8 cellular contexts compared by ENCODE assay signal in the genomic region with DNA sequence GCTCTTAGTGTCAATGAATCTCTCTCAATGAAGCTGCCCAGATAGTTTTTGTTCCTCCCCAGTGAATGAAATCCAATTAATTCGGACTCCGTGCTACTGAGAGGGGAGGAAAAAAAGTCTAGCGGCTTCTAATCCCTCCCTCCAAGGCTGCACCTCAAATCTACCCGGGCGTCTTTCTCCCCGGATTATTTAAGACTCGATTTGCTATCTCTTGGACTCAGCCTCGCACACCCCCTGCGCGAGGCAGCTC. TPM values are rescaled to one million over a fixed set of nuclear protein-coding genes. Genes with fewer than 3 reads are reported as not detected.
DNase-seq lines count a peak whose midpoint lies in the region; TF ChIP-seq lines count a peak whose summit lies in the region.

No MANE protein-coding gene starts in this region.

- peak overlapping the region; percentile 71 for H3K4me3 ChIP-seq in Caco-2 (ENCODE audit: low read depth, low read length)
- H3K4me3 ChIP-seq in MG63 = peak overlapping the region; percentile 78
- peak overlapping the region; percentile 75 for H3K4me3 ChIP-seq in effector memory CD4-positive, alpha-beta T cell (ENCODE audit: insufficient read depth, low read depth, low read length, poor library complexity, severe bottlenecking)
- peak overlapping the region; percentile 88 to 91 for H3K4me3 ChIP-seq in neuronal stem cell (ENCODE audit: low read length in 2 of 2)

- BruUV-seq in Caco-2 (replicated peaks; lab: Mats Ljungman, UMichigan) = no TSS peak

- DNase-seq in Caco-2 (no peak), MG63 (no peak), neuronal stem cell (ENCODE audit: low spot score) (no peak), COLO829 (ENCODE audit: low spot score) (no peak), NCI-H1694 (lab: John Stamatoyannopoulos, UW) (no peak), HuH-7.5 (ENCODE audit: low spot score) (no peak), AML-193 (lab: John Stamatoyannopoulos, UW) (no peak)
- no peak for DNase-seq in effector memory CD4-positive, alpha-beta T cell

- peak overlapping the region; percentile 95 for H2BK12ac ChIP-seq in neuronal stem cell (ENCODE audit: low read length)

- H4K91ac ChIP-seq in neuronal stem cell (ENCODE audit: low read depth, low read length, poor library complexity) = no peak overlapping the region

- H3K9me3 ChIP-seq in Caco-2 (no peaks in the 10 kb centered on the region), MG63 (no peaks in the 10 kb centered on the region), neuronal stem cell (replicated peaks in 1 of 2; ENCODE audit: control insufficient read depth in 2 of 2, insufficient read depth in 1 of 2, low read depth in 1 of 2, low read length in 2 of 2) (no peaks in the 10 kb centered on the region)
- no peaks in the 10 kb centered on the region for H3K9me3 ChIP-seq in effector memory CD4-positive, alpha-beta T cell (ENCODE audit: control insufficient read depth, low read length)

- no peaks in the 10 kb centered on the region for H3K27me3 ChIP-seq in Caco-2 (replicated peaks; ENCODE audit: control insufficient read depth, insufficient read depth, low read length)
- no peaks in the 10 kb centered on the region for H3K27me3 ChIP-seq in MG63
- no peaks in the 10 kb centered on the region for H3K27me3 ChIP-seq in effector memory CD4-positive, alpha-beta T cell (replicated peaks; ENCODE audit: control insufficient read depth, insufficient read depth, low read length, poor library complexity, severe bottlenecking)
- peaks cover 0 to 26% (median 0%) of the 10 kb centered on the region in 3 experiments for H3K27me3 ChIP-seq in neuronal stem cell (ENCODE audit: control insufficient read depth in 3 of 3, insufficient read depth in 3 of 3, low read depth in 1 of 3, low read length in 3 of 3)

- H3K4me2 ChIP-seq in neuronal stem cell (ENCODE audit: insufficient read depth, low read length, poor library complexity, severe bottlenecking) = peak overlapping the region; percentile 98

- WGBS in neuronal stem cell (ENCODE audit: extremely low coverage in 2 of 2, insufficient read length in 2 of 2, insufficient replicate concordance in 1 of 2), 2 donors = no CpG with 5 or more reads among the region's 10 CpGs

- peak overlapping the region; percentile 36 for H2AFZ ChIP-seq in neuronal stem cell (ENCODE audit: low read length)

- H3K14ac ChIP-seq in neuronal stem cell (ENCODE audit: low read length) = no peak overlapping the region

- H3K27me3 Mint-ChIP-seq in Caco-2 (ENCODE audit: insufficient read depth, unreplicated experiment) = no peaks in the 10 kb centered on the region

- no peak for TF ChIP-seq CTCF in Caco-2 (IDR thresholded peaks at IDR 0.05; ENCODE audit: insufficient read depth in 1 of 2, low read depth in 1 of 2, low read length in 1 of 2, severe bottlenecking in 1 of 2, unreplicated experiment in 1 of 2)

- H3K9ac ChIP-seq in neuronal stem cell (ENCODE audit: low read depth, low read length, poor library complexity) = no peak overlapping the region

- H3K4me3 Mint-ChIP-seq in Caco-2 (ENCODE audit: unreplicated experiment) = peak overlapping the region; percentile 80

- no peak overlapping the region for H3K4ac ChIP-seq in neuronal stem cell (ENCODE audit: low read length)

- intact Hi-C loops in Caco-2 (cut with micrococcal nuclease; ENCODE audit: unreplicated experiment) = loop anchor here (1.0 to 10.0 kb wide), 12 partner anchors 18 to 427 kb away; a partner anchor contains a TSS

- peaks cover 4% of the 10 kb centered on the region for H3K79me1 ChIP-seq in neuronal stem cell (ENCODE audit: low read depth, low read length)

- H3K4me1 ChIP-seq in Caco-2 = peaks cover 20% of the 10 kb centered on the region
- peaks cover 19% of the 10 kb centered on the region for H3K4me1 ChIP-seq in effector memory CD4-positive, alpha-beta T cell (ENCODE audit: control insufficient read depth, insufficient read depth, low read length, poor library complexity, severe bottlenecking)
- H3K4me1 ChIP-seq in neuronal stem cell (ENCODE audit: control insufficient read depth in 2 of 2, insufficient read depth in 1 of 2, low read depth in 1 of 2, low read length in 2 of 2) = peaks cover 35 to 38% of the 10 kb centered on the region in 2 donors

- H3K4me1 Mint-ChIP-seq in Caco-2 (ENCODE audit: low read depth, unreplicated experiment) = peaks cover 19% of the 10 kb centered on the region

- peaks cover 78% of the 10 kb centered on the region for H3K36me3 Mint-ChIP-seq in Caco-2 (ENCODE audit: insufficient read depth, unreplicated experiment)

- CTCF ChIA-PET in Caco-2 (lab: Charles Lee) = interaction anchor here (1.9 to 2.2 kb wide), 2 partner anchors 11 to 27 kb away, joined by 5 to 9 read pairs; no protein-coding TSS in a partner anchor

- H3K18ac ChIP-seq in neuronal stem cell (ENCODE audit: low read length) = peak overlapping the region; percentile 99

- H2BK15ac ChIP-seq in neuronal stem cell (ENCODE audit: low read length) = no peak overlapping the region

- H4K8ac ChIP-seq in neuronal stem cell (ENCODE audit: low read depth, low read length) = no peak overlapping the region

- peak overlapping the region; percentile 43 for H3K27ac ChIP-seq in effector memory CD4-positive, alpha-beta T cell (ENCODE audit: insufficient read depth, low read length, poor library complexity, severe bottlenecking)
- peak overlapping the region; percentile 91 for H3K27ac ChIP-seq in neuronal stem cell (replicated peaks; ENCODE audit: low read length)

- no peak overlapping the region for H3K23ac ChIP-seq in neuronal stem cell (ENCODE audit: low read depth, low read length, poor library complexity)

- H2BK120ac ChIP-seq in neuronal stem cell (ENCODE audit: low read depth, low read length) = peak overlapping the region; percentile 90

- POLR2A ChIA-PET in Caco-2 (lab: Charles Lee) = interaction anchor here (0.5 to 3.8 kb wide), 10 partner anchors 20 to 787 kb away, joined by 3 to 82 read pairs (median 6); no protein-coding TSS in a partner anchor

- no peaks in the 10 kb centered on the region for H3K36me3 ChIP-seq in Caco-2 (ENCODE audit: control insufficient read depth, insufficient read depth, low read length)
- peaks cover 31% of the 10 kb centered on the region for H3K36me3 ChIP-seq in MG63
- H3K36me3 ChIP-seq in effector memory CD4-positive, alpha-beta T cell (ENCODE audit: control insufficient read depth, insufficient read depth, low read length) = no peaks in the 10 kb centered on the region
- peaks cover 0 to 40% of the 10 kb centered on the region in 2 donors for H3K36me3 ChIP-seq in neuronal stem cell (replicated peaks in 1 of 2; ENCODE audit: control insufficient read depth in 2 of 2, insufficient read depth in 2 of 2, low read length in 2 of 2)

- H3K27ac Mint-ChIP-seq in Caco-2 (ENCODE audit: unreplicated experiment) = peak overlapping the region; percentile 98

- no peak overlapping the region for H2BK5ac ChIP-seq in neuronal stem cell (ENCODE audit: low read length)

- no peaks in the 10 kb centered on the region for H3K9me3 Mint-ChIP-seq in Caco-2 (ENCODE audit: unreplicated experiment)

- no peak overlapping the region for H2AK5ac ChIP-seq in neuronal stem cell (ENCODE audit: low read depth, low read length)

RNA-seq across cellular contexts. Expression of a gene that starts 0.1 kb away (rescaled TPM):
- 22.4 and 30.8 TPM in 2 replicates for total RNA-seq in Caco-2 (2022)
- total RNA-seq in MG63 (2014; rRNA removed; shearing (Covaris generic); ENCODE audit: low replicate concordance) = 19.5 and 43.9 TPM in 2 replicates
- polyA plus RNA-seq in neuronal stem cell (2013, experiment 1 of 2) = 22.5 TPM
- polyA plus RNA-seq in neuronal stem cell (2013, experiment 2 of 2) = 21.8 TPM
